12 cellular contexts compared by ENCODE assay signal in the genomic region with DNA sequence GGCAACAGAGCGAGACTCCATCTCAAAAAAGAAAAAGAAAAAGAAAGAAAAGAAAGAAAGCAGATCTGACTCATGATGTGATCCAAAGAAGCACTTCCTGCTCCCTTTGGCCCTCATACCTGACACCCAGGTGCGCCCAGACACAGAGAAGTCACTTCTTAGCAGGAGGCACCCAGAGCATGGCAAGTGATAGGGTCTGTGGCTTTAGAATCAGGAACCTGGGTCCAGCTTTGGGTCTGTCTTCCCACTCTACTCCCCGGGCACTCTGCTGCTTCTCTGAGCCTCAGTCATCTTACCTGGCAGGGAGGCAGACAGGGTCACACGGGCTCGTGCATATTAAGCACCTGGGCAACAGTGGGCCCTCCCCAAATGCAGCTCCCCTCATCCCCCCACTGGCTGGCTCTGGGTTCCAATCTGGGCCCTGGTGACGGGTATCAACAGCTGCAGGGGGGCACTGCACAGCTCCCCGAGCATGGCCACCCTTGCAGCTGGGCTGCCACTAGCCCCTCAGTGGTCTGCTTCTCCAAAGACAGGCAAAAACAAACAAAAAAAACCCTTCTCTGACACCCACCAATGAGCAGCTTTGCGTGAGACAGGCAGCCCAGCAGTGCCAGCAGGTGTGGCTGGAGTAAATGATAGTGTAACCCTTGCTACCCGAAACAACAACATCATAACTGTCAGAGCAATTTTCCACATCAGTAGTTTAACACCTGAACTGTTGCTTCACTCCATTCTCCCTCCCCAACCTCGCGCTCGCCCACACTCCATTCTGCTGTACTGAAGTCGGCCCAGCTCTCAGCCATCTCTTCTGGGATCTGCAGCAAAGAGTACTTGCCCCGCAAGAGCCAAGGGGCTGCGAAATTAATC.
DNase-seq lines count a peak whose midpoint lies in the region; ATAC-seq and TF ChIP-seq lines count a peak whose summit lies in the region.
"Had no signal": no experiment of that assay in that cellular context is flagged by ENCODE, and none has a peak within 500 bp of the region (broad histone marks: within the 10 kb centered on the region; RNA-seq: fewer than 3 reads in every experiment).

No MANE protein-coding gene starts in this region.

- H3K36me3 Mint-ChIP-seq in activated T-cell treated with anti-CD3 and anti-CD28 coated beads, Interleukin-2, amount 50 U/mL, for 72 hours (ENCODE audit: insufficient read depth in 2 of 2) = no peaks in the 10 kb centered on the region
- H3K36me3 Mint-ChIP-seq: activated naive CD8-positive, alpha-beta T cell treated with anti-CD3 and anti-CD28 coated beads, Interleukin-2, amount 10 ng/mL, durations not matched to agents 7 days and 5 days had no signal

- no peak overlapping the region for H3K27ac Mint-ChIP-seq in activated T-cell treated with anti-CD3 and anti-CD28 coated beads, Interleukin-2, amount 50 U/mL, for 72 hours
- H3K27ac Mint-ChIP-seq: activated naive CD8-positive, alpha-beta T cell treated with anti-CD3 and anti-CD28 coated beads, Interleukin-2, amount 10 ng/mL, durations not matched to agents 7 days and 5 days; T-helper 17 cell had no signal

- H3K4me2 ChIP-seq in mesendoderm (ENCODE audit: low read length) = no peak overlapping the region

- H3K9me3 Mint-ChIP-seq in activated T-cell treated with anti-CD3 and anti-CD28 coated beads, Interleukin-2, amount 50 U/mL, for 72 hours = no peaks in the 10 kb centered on the region
- H3K9me3 Mint-ChIP-seq: activated naive CD8-positive, alpha-beta T cell treated with anti-CD3 and anti-CD28 coated beads, Interleukin-2, amount 10 ng/mL, durations not matched to agents 7 days and 5 days had no signal

- H2AK5ac ChIP-seq in mesendoderm (ENCODE audit: low read length) = no peak overlapping the region

- intact Hi-C loops in uterus (cut with DNase I; ENCODE audit: low total_unique reads) = no loop called here

- no peak overlapping the region for H3K23ac ChIP-seq in mesendoderm (ENCODE audit: low read length)

- no peak overlapping the region for H2BK120ac ChIP-seq in mesendoderm (ENCODE audit: low read depth, low read length)

- no peak overlapping the region for H2BK15ac ChIP-seq in mesendoderm (replicated peaks; ENCODE audit: low read depth)

- no peak overlapping the region for H4K5ac ChIP-seq in mesendoderm (ENCODE audit: low read length)

- H3K4me3 ChIP-seq in SJCRH30 (no peak overlapping the region), mesendoderm (ENCODE audit: low read length) (no peak overlapping the region), uterus (no peak overlapping the region)

- no peak overlapping the region for H3K4ac ChIP-seq in mesendoderm (ENCODE audit: low read depth, low read length)

- no peak for TF ChIP-seq CTCF in uterus (IDR thresholded peaks at IDR 0.05)

- H3K4me1 ChIP-seq in SJCRH30 = peaks cover 16% of the 10 kb centered on the region; the same call in 1 of the 2 replicates
- peaks cover 3% of the 10 kb centered on the region for H3K4me1 ChIP-seq in mesendoderm (ENCODE audit: control insufficient read depth, low read depth, low read length)
- H3K4me1 ChIP-seq in uterus = no peaks in the 10 kb centered on the region

- WGBS in mesendoderm (ENCODE audit: extremely low coverage, insufficient coverage, low lambda C conversion rate) = no CpG with 5 or more reads among the region's 15 CpGs

- no peak overlapping the region for H3K9ac ChIP-seq in mesendoderm (ENCODE audit: low read length)

- H3K9me3 ChIP-seq in SJCRH30 (replicated peaks) (no peaks in the 10 kb centered on the region), uterus (no peaks in the 10 kb centered on the region)
- H3K9me3 ChIP-seq: neutrophil had no signal

- H3K79me2 ChIP-seq in mesendoderm (ENCODE audit: control insufficient read depth, insufficient read depth, low read length) = no peaks in the 10 kb centered on the region

- no peaks in the 10 kb centered on the region for H3K4me1 Mint-ChIP-seq in activated T-cell treated with anti-CD3 and anti-CD28 coated beads, Interleukin-2, amount 50 U/mL, for 72 hours (ENCODE audit: low read depth)

- no peak for TF ChIP-seq RAD21 in Ishikawa (IDR thresholded peaks at IDR 0.05; ENCODE audit: low read depth)

- no peak overlapping the region for H4K8ac ChIP-seq in mesendoderm (ENCODE audit: low read depth, low read length)

- H3K56ac ChIP-seq in mesendoderm (ENCODE audit: low read length) = no peak overlapping the region

- no peak overlapping the region for H3K4me3 Mint-ChIP-seq in activated T-cell treated with anti-CD3 and anti-CD28 coated beads, Interleukin-2, amount 50 U/mL, for 72 hours
- H3K4me3 Mint-ChIP-seq: activated naive CD8-positive, alpha-beta T cell treated with anti-CD3 and anti-CD28 coated beads, Interleukin-2, amount 10 ng/mL, durations not matched to agents 7 days and 5 days; T-helper 17 cell had no signal

- no peak overlapping the region for H3K27ac ChIP-seq in SJCRH30
- no peak overlapping the region for H3K27ac ChIP-seq in mesendoderm (ENCODE audit: low read depth, low read length)
- no peak overlapping the region for H3K27ac ChIP-seq in uterus
- H3K27ac ChIP-seq: neutrophil had no signal

- H2BK5ac ChIP-seq in mesendoderm (ENCODE audit: low read length) = no peak overlapping the region

- H3K36me3 ChIP-seq in SJCRH30 (no peaks in the 10 kb centered on the region), mesendoderm (ENCODE audit: control insufficient read depth, insufficient read depth, low read length) (no peaks in the 10 kb centered on the region), uterus (no peaks in the 10 kb centered on the region)
- H3K36me3 ChIP-seq: neutrophil had no signal

- no peak for TF ChIP-seq POLR2A in uterus (IDR thresholded peaks at IDR 0.05)

- H3K18ac ChIP-seq in mesendoderm (ENCODE audit: low read length) = no peak overlapping the region

- H3K27me3 ChIP-seq in SJCRH30 (no peaks in the 10 kb centered on the region), mesendoderm (ENCODE audit: insufficient read depth, low read length, poor library complexity) (no peaks in the 10 kb centered on the region), uterus (no peaks in the 10 kb centered on the region)

- no peaks in the 10 kb centered on the region for H3K79me1 ChIP-seq in mesendoderm (ENCODE audit: low read length)

- DNase-seq in SJCRH30 = peak; percentile 42 to 67
- no peak for DNase-seq in mesendoderm
- no peak for DNase-seq in LoVo (ENCODE audit: low spot score)
- no peak for DNase-seq in activated T-cell treated with anti-CD3 and anti-CD28 coated beads, Interleukin-2, amount 50 U/mL, for 72 hours
- DNase-seq in uterus = no peak
- DNase-seq: activated naive CD8-positive, alpha-beta T cell treated with anti-CD3 and anti-CD28 coated beads, Interleukin-2, amount 10 ng/mL, durations not matched to agents 7 days and 5 days; foreskin fibroblast; T-helper 17 cell had no signal

- H3K27me3 Mint-ChIP-seq in activated T-cell treated with anti-CD3 and anti-CD28 coated beads, Interleukin-2, amount 50 U/mL, for 72 hours (ENCODE audit: low read depth) = peaks cover 6% of the 10 kb centered on the region

- no peak for TF ChIP-seq EP300 in Ishikawa (IDR thresholded peaks at IDR 0.05; ENCODE audit: borderline replicate concordance)

- peak; percentile 48 for ATAC-seq in GM18520 (IDR thresholded peaks at IDR 0.05; ENCODE audit: unreplicated experiment)
- peak; percentile 67 for ATAC-seq in GM21737 (IDR thresholded peaks at IDR 0.05; ENCODE audit: unreplicated experiment)
- ATAC-seq in activated T-cell treated with anti-CD3 and anti-CD28 coated beads, Interleukin-2, amount 50 U/mL, for 72 hours (replicated peaks in 1 of 2) = no peak
- ATAC-seq: T-helper 17 cell had no signal

TF ChIP-seq in Ishikawa, 13 proteins besides CTCF, POLR2A, EP300 and RAD21:
- TF ChIP-seq TCF12 (IDR thresholded peaks at IDR 0.05; ENCODE audit: low read depth) = 0 out of 2 replicates have a peak, but pooled peaks have one; percentile 28
- no peak for TF ChIP-seq FOXM1 (IDR thresholded peaks at IDR 0.05; ENCODE audit: borderline replicate concordance, low read depth)
- TF ChIP-seq CEBPB (IDR thresholded peaks at IDR 0.05) = peak; percentile 63
- no peak for TF ChIP-seq TEAD4 (IDR thresholded peaks at IDR 0.05)
- TF ChIP-seq CREB1 (IDR thresholded peaks at IDR 0.05; ENCODE audit: low read depth) = no peak

Comparison
In these comparisons a context has a peak if more than half of its experiments do, and no peak if none do; other contexts are left out.
1. ATAC-seq: peak in GM18520 (single experiment) and GM21737 (single experiment); none in activated T-cell treated with anti-CD3 and anti-CD28 coated beads, Interleukin-2, amount 50 U/mL, for 72 hours (0 of 2).
2. DNase-seq: peak in SJCRH30 (2 of 2); none in mesendoderm (single experiment), LoVo (single experiment), activated T-cell treated with anti-CD3 and anti-CD28 coated beads, Interleukin-2, amount 50 U/mL, for 72 hours (0 of 2) and uterus (0 of 2).